ENCODE assay signal across 2 cellular contexts in genomic region chr14:76376001-76376404, GRCh38.
TF ChIP-seq lines count a peak whose summit lies in the region.

Gene ESRRB, plus strand, starts transcription at chr14:76376137. Its CDS starts 265 bp downstream, at chr14:76376402.

TF ChIP-seq in HEK293, 187 proteins besides CTCF, POLR2A, EP300 and RAD21 (continued from another document and continues in another):
- TF ChIP-seq ZBTB26 (tag by site-specific recombination; optimal IDR thresholded peaks at IDR 0.05): peak; percentile 87
- no peak for TF ChIP-seq EGR2 (tag by site-specific recombination; IDR thresholded peaks at IDR 0.05; ENCODE audit: low read depth)
- TF ChIP-seq ZBTB20 (tag by site-specific recombination; IDR thresholded peaks at IDR 0.05): peak; percentile 83
- TF ChIP-seq, protein P1, sequence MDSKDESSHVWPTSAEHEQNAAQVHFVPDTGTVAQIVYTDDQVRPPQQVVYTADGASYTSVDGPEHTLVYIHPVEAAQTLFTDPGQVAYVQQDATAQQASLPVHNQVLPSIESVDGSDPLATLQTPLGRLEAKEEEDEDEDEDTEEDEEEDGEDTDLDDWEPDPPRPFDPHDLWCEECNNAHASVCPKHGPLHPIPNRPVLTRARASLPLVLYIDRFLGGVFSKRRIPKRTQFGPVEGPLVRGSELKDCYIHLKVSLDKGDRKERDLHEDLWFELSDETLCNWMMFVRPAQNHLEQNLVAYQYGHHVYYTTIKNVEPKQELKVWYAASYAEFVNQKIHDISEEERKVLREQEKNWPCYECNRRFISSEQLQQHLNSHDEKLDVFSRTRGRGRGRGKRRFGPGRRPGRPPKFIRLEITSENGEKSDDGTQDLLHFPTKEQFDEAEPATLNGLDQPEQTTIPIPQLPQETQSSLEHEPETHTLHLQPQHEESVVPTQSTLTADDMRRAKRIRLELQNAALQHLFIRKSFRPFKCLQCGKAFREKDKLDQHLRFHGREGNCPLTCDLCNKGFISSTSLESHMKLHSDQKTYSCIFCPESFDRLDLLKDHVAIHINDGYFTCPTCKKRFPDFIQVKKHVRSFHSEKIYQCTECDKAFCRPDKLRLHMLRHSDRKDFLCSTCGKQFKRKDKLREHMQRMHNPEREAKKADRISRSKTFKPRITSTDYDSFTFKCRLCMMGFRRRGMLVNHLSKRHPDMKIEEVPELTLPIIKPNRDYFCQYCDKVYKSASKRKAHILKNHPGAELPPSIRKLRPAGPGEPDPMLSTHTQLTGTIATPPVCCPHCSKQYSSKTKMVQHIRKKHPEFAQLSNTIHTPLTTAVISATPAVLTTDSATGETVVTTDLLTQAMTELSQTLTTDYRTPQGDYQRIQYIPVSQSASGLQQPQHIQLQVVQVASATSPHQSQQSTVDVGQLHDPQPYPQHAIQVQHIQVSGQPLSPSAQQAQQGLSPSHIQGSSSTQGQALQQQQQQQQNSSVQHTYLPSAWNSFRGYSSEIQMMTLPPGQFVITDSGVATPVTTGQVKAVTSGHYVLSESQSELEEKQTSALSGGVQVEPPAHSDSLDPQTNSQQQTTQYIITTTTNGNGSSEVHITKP (tag by site-specific recombination; IDR thresholded peaks at IDR 0.05): peak; percentile 17; the same call in 1 of the 2 replicates
- TF ChIP-seq BCL11B (tag by site-specific recombination; IDR thresholded peaks at IDR 0.05; ENCODE audit: low read depth): no peak
- TF ChIP-seq ZBTB8A (tag by site-specific recombination; IDR thresholded peaks at IDR 0.05): peak; percentile 70
- TF ChIP-seq HIC1 (tag by site-specific recombination; IDR thresholded peaks at IDR 0.05): peak; percentile 59
- TF ChIP-seq PATZ1 (tag by site-specific recombination; IDR thresholded peaks at IDR 0.05): peak; percentile 54
- TF ChIP-seq ZFHX2 (tag by site-specific recombination; conservative IDR thresholded peaks at IDR 0.05): peak; percentile 72
- no peak for TF ChIP-seq ZNF639 (tag by site-specific recombination; IDR thresholded peaks at IDR 0.05)
- TF ChIP-seq ZEB2 (tag by site-specific recombination; IDR thresholded peaks at IDR 0.05): peak; percentile 43; the same call in 1 of the 2 replicates
- no peak for TF ChIP-seq ZNF350 (tag by site-specific recombination; IDR thresholded peaks at IDR 0.05)
- TF ChIP-seq SP2 (tag by site-specific recombination; IDR thresholded peaks at IDR 0.05): peak; percentile 22
- no peak for TF ChIP-seq OVOL3 (tag by site-specific recombination; IDR thresholded peaks at IDR 0.05)
- peak; percentile 16; the same call in 1 of the 2 replicates for TF ChIP-seq ZIC2 (tag by site-specific recombination; IDR thresholded peaks at IDR 0.05)
- 0 out of 2 replicates have a peak, but pooled peaks have one; percentile 30 for TF ChIP-seq ZBTB48 (tag by site-specific recombination; IDR thresholded peaks at IDR 0.05)
- TF ChIP-seq MZF1 (tag by site-specific recombination; IDR thresholded peaks at IDR 0.05; ENCODE audit: borderline replicate concordance): peak; percentile 35; the same call in 1 of the 2 replicates

TF ChIP-seq in SK-N-SH, 30 proteins besides CTCF, POLR2A, EP300 and RAD21 (continued from another document):
- TF ChIP-seq SIN3A (IDR thresholded peaks at IDR 0.05; ENCODE audit: borderline replicate concordance, low read depth, low read length) (no peak), SMC3 (IDR thresholded peaks at IDR 0.05; ENCODE audit: low read depth, low read length) (no peak), RFX5 (IDR thresholded peaks at IDR 0.05; ENCODE audit: low read length) (no peak), EZH2phosphoT487 (IDR thresholded peaks at IDR 0.05; ENCODE audit: borderline replicate concordance, low read depth) (no peak), PBX3 (IDR thresholded peaks at IDR 0.05) (no peak)
- TF ChIP-seq, protein P2, sequence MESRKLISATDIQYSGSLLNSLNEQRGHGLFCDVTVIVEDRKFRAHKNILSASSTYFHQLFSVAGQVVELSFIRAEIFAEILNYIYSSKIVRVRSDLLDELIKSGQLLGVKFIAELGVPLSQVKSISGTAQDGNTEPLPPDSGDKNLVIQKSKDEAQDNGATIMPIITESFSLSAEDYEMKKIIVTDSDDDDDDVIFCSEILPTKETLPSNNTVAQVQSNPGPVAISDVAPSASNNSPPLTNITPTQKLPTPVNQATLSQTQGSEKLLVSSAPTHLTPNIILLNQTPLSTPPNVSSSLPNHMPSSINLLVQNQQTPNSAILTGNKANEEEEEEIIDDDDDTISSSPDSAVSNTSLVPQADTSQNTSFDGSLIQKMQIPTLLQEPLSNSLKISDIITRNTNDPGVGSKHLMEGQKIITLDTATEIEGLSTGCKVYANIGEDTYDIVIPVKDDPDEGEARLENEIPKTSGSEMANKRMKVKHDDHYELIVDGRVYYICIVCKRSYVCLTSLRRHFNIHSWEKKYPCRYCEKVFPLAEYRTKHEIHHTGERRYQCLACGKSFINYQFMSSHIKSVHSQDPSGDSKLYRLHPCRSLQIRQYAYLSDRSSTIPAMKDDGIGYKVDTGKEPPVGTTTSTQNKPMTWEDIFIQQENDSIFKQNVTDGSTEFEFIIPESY (IDR thresholded peaks at IDR 0.05; ENCODE audit: borderline replicate concordance, low read depth): no peak
TF ChIP-seq in SK-N-SH: peak in this region for 0.
